15 cellular contexts compared by ENCODE assay signal in the genomic region with DNA sequence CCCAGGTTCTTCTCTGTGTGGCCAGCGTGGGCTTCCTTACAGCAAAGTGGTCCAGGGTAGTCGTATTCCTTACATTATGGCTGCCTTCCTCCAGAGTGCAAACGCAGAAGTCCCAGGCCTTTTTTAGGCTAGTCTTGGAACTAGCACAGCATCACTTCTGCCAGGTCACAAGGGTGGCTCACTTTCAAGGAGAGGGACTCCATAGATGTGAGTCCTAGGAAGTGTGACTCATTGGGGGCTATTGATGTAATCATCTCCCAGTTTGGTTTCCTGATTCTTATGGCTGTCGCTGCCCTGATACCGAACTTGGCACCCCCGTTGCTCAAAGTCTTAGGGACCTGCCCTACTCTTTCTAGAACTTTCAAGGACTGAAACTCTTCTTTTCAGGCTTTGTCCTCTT.
"Had no signal": no experiment of that assay in that cellular context is flagged by ENCODE, and none has a peak within 500 bp of the region (broad histone marks: within the 10 kb centered on the region; RNA-seq: fewer than 3 reads in every experiment).

No MANE protein-coding gene starts in this region.

- H3K9me3 ChIP-seq: colonic mucosa, left lung, prostate gland, stomach, vagina had no signal

- ATAC-seq: activated CD8-positive, alpha-beta T cell treated with anti-CD3 and anti-CD28 coated beads, Interleukin-2, amount 10 ng/mL, durations not matched to agents 7 days and 5 days; activated naive CD8-positive, alpha-beta T cell treated with anti-CD3 and anti-CD28 coated beads, Interleukin-2, amount 50 U/mL, for 24 hours; left lung; right cardiac atrium had no signal

- H3K27me3 ChIP-seq: colonic mucosa, left lung, stomach, vagina had no signal

- H3K36me3 ChIP-seq: colonic mucosa, left lung, prostate gland, stomach, vagina had no signal

- H3K27ac ChIP-seq: colonic mucosa, left lung, prostate gland, skin epidermis, stomach, vagina had no signal

- H3K4me1 ChIP-seq: colonic mucosa, left lung, prostate gland, stomach, vagina had no signal

- H3K4me3 ChIP-seq: colonic mucosa, left lung, prostate gland, skin epidermis, stomach, vagina had no signal

- DNase-seq: activated CD4-positive, alpha-beta T cell treated with anti-CD3 and anti-CD28 coated beads, Interleukin-2, amount 10 ng/mL, durations not matched to agents 24 days and 14 days; activated CD8-positive, alpha-beta T cell treated with anti-CD3 and anti-CD28 coated beads, Interleukin-2, amount 10 ng/mL, durations not matched to agents 7 days and 5 days; activated effector memory CD4-positive, alpha-beta T cell treated with Interleukin-2 at 50 U/mL for 16 hours; activated naive CD4-positive, alpha-beta T cell treated with anti-CD3 and anti-CD28 coated beads, Interleukin-2, amount 10 ng/mL, durations not matched to agents 7 days and 5 days; activated naive CD8-positive, alpha-beta T cell treated with anti-CD3 and anti-CD28 coated beads, Interleukin-2, amount 50 U/mL, for 24 hours; activated T-cell treated with anti-CD3 and anti-CD28 coated beads, Interleukin-2, amount 50 U/mL, for 48 hours; colonic mucosa; hypothalamus; left lung; right cardiac atrium; stomach; trophoblast cell had no signal
